ENCODE assay signal across 8 cellular contexts in the genomic region with DNA sequence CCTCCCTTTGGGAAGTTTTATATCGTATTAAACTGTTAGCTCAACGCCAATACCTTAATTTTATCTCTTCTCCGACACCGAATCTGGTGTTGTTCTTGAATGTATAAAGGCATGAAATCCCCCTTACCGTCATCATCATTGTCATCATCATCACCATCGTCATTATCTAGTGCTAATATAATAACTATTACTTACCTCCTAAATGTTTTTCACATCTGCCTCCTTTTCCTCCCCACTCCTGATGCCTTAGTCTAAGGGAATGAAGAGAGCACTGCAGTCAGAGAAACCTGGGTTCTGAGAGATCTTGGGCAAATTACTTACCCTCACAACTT. TPM values are rescaled to one million over a fixed set of nuclear protein-coding genes. Genes with fewer than 3 reads are reported as not detected.
DNase-seq lines count a peak whose midpoint lies in the region; ATAC-seq and TF ChIP-seq lines count a peak whose summit lies in the region.

No MANE protein-coding gene starts in this region.

- DNase-seq in Caki2 (ENCODE audit: low read depth) (peak; percentile 34), brain microvascular endothelial cell (no peak), GM20000 (ENCODE audit: low spot score) (no peak), GM10266 (ENCODE audit: extremely low spot score) (no peak), glomerular visceral epithelial cell (ENCODE audit: extremely low spot score) (no peak)
- no peak for DNase-seq in naive thymus-derived CD4-positive, alpha-beta T cell
- no peak for DNase-seq in stimulated activated CD4-positive, alpha-beta T cell treated with anti-CD3 and anti-CD28 coated beads, Interleukin-2, amount 100 ng/mL, for 24 hours

- peak overlapping the region; percentile 42 to 95 (median 88) for H3K27ac Mint-ChIP-seq in naive thymus-derived CD4-positive, alpha-beta T cell

- peak; percentile 9 for ATAC-seq in HG03159 (IDR thresholded peaks at IDR 0.05; ENCODE audit: unreplicated experiment)
- ATAC-seq in naive thymus-derived CD4-positive, alpha-beta T cell: peak; percentile 17

- H3K27me3 ChIP-seq in brain microvascular endothelial cell (replicated peaks): no peaks in the 10 kb centered on the region
- no peaks in the 10 kb centered on the region for H3K27me3 ChIP-seq in naive thymus-derived CD4-positive, alpha-beta T cell (ENCODE audit: control insufficient read depth in 2 of 2, insufficient read depth in 2 of 2, low read length in 2 of 2)

- CTCF ChIA-PET in naive thymus-derived CD4-positive, alpha-beta T cell (lab: Charles Lee): interaction anchor here (1.6 kb wide), 1 partner anchor 100 kb away, joined by 5 read pairs; no protein-coding TSS in a partner anchor

- intact Hi-C loops in naive thymus-derived CD4-positive, alpha-beta T cell (cut with micrococcal nuclease): loop anchor here (1.0 to 10.0 kb wide), 19 partner anchors 8 to 2001 kb away; partner anchors contain the start of genes AK9 (in 2 of the 2), CD164 (in 2 of the 2), CDC40 (in 2 of the 2) and CEP57L1 (in 2 of the 2)

- peaks cover 16 to 34% (median 26%) of the 10 kb centered on the region in 5 donors for H3K36me3 Mint-ChIP-seq in naive thymus-derived CD4-positive, alpha-beta T cell

- H3K9me3 ChIP-seq in naive thymus-derived CD4-positive, alpha-beta T cell (ENCODE audit: control insufficient read depth in 2 of 3, low read length in 3 of 3): no peaks in the 10 kb centered on the region

- peak overlapping the region; percentile 52 for H3K4me3 ChIP-seq in brain microvascular endothelial cell (ENCODE audit: low read depth, low read length)
- H3K4me3 ChIP-seq in naive thymus-derived CD4-positive, alpha-beta T cell (ENCODE audit: low read length): peak overlapping the region; percentile 26

- peaks cover 0 to 7% (median 0%) of the 10 kb centered on the region in 5 donors for H3K27me3 Mint-ChIP-seq in naive thymus-derived CD4-positive, alpha-beta T cell

- peak overlapping the region; percentile 61 to 92 (median 84) for H3K4me3 Mint-ChIP-seq in naive thymus-derived CD4-positive, alpha-beta T cell

- in situ Hi-C loops in Caki2 (cut with HindIII; ENCODE audit: low pct_unique_long_range_greater_than_20kb, low sequenced_read_pairs) (no loop called here), brain microvascular endothelial cell (cut with HindIII; ENCODE audit: low pct_ligation_motif_present, low sequenced_read_pairs) (no loop called here)

- H3K4me1 Mint-ChIP-seq in naive thymus-derived CD4-positive, alpha-beta T cell: peaks cover 32 to 49% (median 46%) of the 10 kb centered on the region in 7 donors

- peaks cover 13% of the 10 kb centered on the region for H3K36me3 ChIP-seq in brain microvascular endothelial cell (replicated peaks)
- peaks cover 0 to 7% (median 6%) of the 10 kb centered on the region in 3 experiments for H3K36me3 ChIP-seq in naive thymus-derived CD4-positive, alpha-beta T cell (ENCODE audit: control insufficient read depth in 2 of 3, insufficient read depth in 3 of 3, low read length in 3 of 3)

- H3K27ac ChIP-seq in brain microvascular endothelial cell: no peak overlapping the region
- H3K27ac ChIP-seq in naive thymus-derived CD4-positive, alpha-beta T cell (ENCODE audit: low read depth, low read length): peak overlapping the region; percentile 78

- peaks cover 32 to 33% of the 10 kb centered on the region in 2 donors for H3K4me1 ChIP-seq in naive thymus-derived CD4-positive, alpha-beta T cell (ENCODE audit: control insufficient read depth in 2 of 2, insufficient read depth in 2 of 2, low read length in 2 of 2)

- H3K9me3 Mint-ChIP-seq in naive thymus-derived CD4-positive, alpha-beta T cell: no peaks in the 10 kb centered on the region

- POLR2A ChIA-PET in naive thymus-derived CD4-positive, alpha-beta T cell (lab: Charles Lee): interaction anchor here (1.8 to 4.9 kb wide), 5 partner anchors 20 to 101 kb away, joined by 5 to 58 read pairs (median 13); partner anchors contain the start of genes CD164, MICAL1, PPIL6 and SMPD2

- TF ChIP-seq CTCF in brain microvascular endothelial cell (IDR thresholded peaks at IDR 0.05; ENCODE audit: low read depth, low read length, missing control alignments) (no peak), GM20000 (IDR thresholded peaks at IDR 0.05; ENCODE audit: extremely low read depth, missing control alignments) (no peak), GM10266 (IDR thresholded peaks at IDR 0.05; ENCODE audit: control insufficient read depth, insufficient read depth, low read depth, missing control alignments) (no peak)

RNA-seq across cellular contexts. Expression of gene ZBTB24, which starts 0.7 kb away (rescaled TPM):
- 2.4 and 6.4 TPM in 2 replicates for total RNA-seq in Caki2 (2014; rRNA removed; shearing (Covaris generic); ENCODE audit: low replicate concordance)
- total RNA-seq in naive thymus-derived CD4-positive, alpha-beta T cell: 10 to 100 TPM; 10.2 to 26.6 (median 23.4) TPM
- 1 to 10 TPM; 6.9 to 9.0 TPM for polyA plus RNA-seq in naive thymus-derived CD4-positive, alpha-beta T cell

RNA-seq across cellular contexts. Expression of gene MICAL1, which starts 28.1 kb away (rescaled TPM):
- total RNA-seq in Caki2 (2014; rRNA removed; shearing (Covaris generic); ENCODE audit: low replicate concordance): 13.5 and 23.9 TPM in 2 replicates
- 100 to 1,000 TPM in 2 of 5 experiments, 10 to 100 TPM in 3; 61.4 to 125 (median 78.7) TPM for total RNA-seq in naive thymus-derived CD4-positive, alpha-beta T cell
- 10 to 100 TPM; 18.3 to 22.6 TPM for polyA plus RNA-seq in naive thymus-derived CD4-positive, alpha-beta T cell

RNA-seq across cellular contexts. Expression of gene SMPD2, which starts 43.2 kb away (rescaled TPM):
- total RNA-seq in Caki2 (2014; rRNA removed; shearing (Covaris generic); ENCODE audit: low replicate concordance): 17.6 and 30.4 TPM in 2 replicates
- total RNA-seq in naive thymus-derived CD4-positive, alpha-beta T cell: 10 to 100 TPM; 16.9 to 33.7 (median 19.6) TPM
- polyA plus RNA-seq in naive thymus-derived CD4-positive, alpha-beta T cell: 1 to 10 TPM; 5.7 to 9.5 TPM

RNA-seq across cellular contexts. Expression of gene PPIL6, which starts 43.3 kb away (rescaled TPM):
- total RNA-seq in Caki2 (2014; rRNA removed; shearing (Covaris generic); ENCODE audit: low replicate concordance): 3.5 and 13.2 TPM in 2 replicates
- total RNA-seq in naive thymus-derived CD4-positive, alpha-beta T cell: 1 to 10 TPM in 1 of 5 experiments, under 1 TPM in 3, not detected in 1; 0.13 to 1.9 (median 0.40) TPM
- under 1 TPM; 0.44 to 0.71 TPM for polyA plus RNA-seq in naive thymus-derived CD4-positive, alpha-beta T cell
